Comparison of ENCODE assay signal across 28 cellular contexts in the genomic region with DNA sequence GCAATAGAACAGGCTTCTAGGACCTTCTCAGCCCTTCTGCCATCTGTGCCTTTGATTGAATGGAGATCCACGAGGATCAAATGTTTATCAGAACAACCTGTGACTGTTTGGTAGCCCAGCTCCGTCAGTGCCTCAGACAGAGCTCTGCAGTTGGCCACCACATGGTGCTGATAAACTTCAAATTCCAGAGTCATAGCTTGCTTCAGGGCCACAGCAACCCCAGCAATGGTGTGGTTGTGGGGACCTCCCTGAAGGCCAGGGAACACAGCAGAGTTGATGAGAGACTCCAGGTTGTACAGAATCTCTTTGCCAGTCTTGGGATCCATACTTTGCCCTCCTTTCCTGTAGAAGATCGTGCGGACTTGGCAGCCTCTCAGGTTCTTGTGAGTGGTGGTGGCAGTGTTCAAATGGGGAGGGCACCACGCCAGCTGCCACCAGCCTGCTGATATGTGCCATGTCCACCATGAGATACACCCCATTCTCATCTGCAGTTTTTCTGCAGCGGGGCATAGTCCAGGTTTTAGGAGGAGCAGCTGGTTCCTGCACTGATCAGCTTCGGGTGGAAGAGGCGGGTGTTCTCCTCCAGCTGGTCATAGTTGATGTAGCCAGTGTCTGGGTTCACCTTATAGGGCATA.
"Had no signal": no experiment of that assay in that cellular context is flagged by ENCODE, and none has a peak within 500 bp of the region (broad histone marks: within the 10 kb centered on the region; RNA-seq: fewer than 3 reads in every experiment).

No MANE protein-coding gene starts in this region.

- H3K4me2 ChIP-seq: hepatocyte had no signal

- H3K36me3 ChIP-seq: breast epithelium, esophagus squamous epithelium, gastrocnemius medialis, neutrophil, pancreas, prostate gland, stomach, thyroid gland, upper lobe of right lung had no signal

- H3K4me3 Mint-ChIP-seq: activated CD4-positive, alpha-beta memory T cell treated with anti-CD3 and anti-CD28 coated beads, Interleukin-2, amount 10 ng/mL, durations not matched to agents 7 days and 5 days; activated CD4-positive, alpha-beta T cell treated with anti-CD3 and anti-CD28 coated beads, Interleukin-2, amount 10 ng/mL, durations not matched to agents 24 days and 14 days; activated T-cell treated with anti-CD3 and anti-CD28 coated beads, Interleukin-2, amount 50 U/mL, for 72 hours; dendritic cell treated with granulocyte-macrophage colony-stimulating factor and Interleukin-4, amounts not matched to agents 40 ng/mL and 50 ng/mL, for 4 days; mesothelial cell of epicardium; nephron progenitor cell; stimulated activated naive B cell treated with anti-CD40 and anti-IgM and Interleukin-4, amounts not matched to agents 10 μg/mL and 1 μg/mL and 100 μg/mL, for 72 hours had no signal

- H3K4me3 ChIP-seq: breast epithelium, esophagus squamous epithelium, gastrocnemius medialis, hepatocyte, pancreas, prostate gland, stomach, thyroid gland, upper lobe of right lung had no signal

- H3K9me3 ChIP-seq: breast epithelium, esophagus squamous epithelium, gastrocnemius medialis, neutrophil, pancreas, prostate gland, stomach, thyroid gland, upper lobe of right lung had no signal

- DNase-seq: activated CD4-positive, alpha-beta memory T cell treated with anti-CD3 and anti-CD28 coated beads, Interleukin-2, amount 10 ng/mL, durations not matched to agents 7 days and 5 days; activated CD4-positive, alpha-beta T cell treated with anti-CD3 and anti-CD28 coated beads, Interleukin-2, amount 10 ng/mL, durations not matched to agents 24 days and 14 days; activated CD4-positive, CD25-positive, alpha-beta regulatory T cell treated with anti-CD3 and anti-CD28 coated beads, Interleukin-2, amount 50 U/mL, for 72 hours; activated naive CD4-positive, alpha-beta T cell; activated T-cell treated with anti-CD3 and anti-CD28 coated beads, Interleukin-2, amount 50 U/mL, for 72 hours; central memory CD4-positive, alpha-beta T cell; effector CD4-positive, alpha-beta T cell; esophagus squamous epithelium; gastrocnemius medialis; glutamatergic neuron; left colon; naive B cell; nephron progenitor cell; pancreas; stimulated activated CD4-positive, alpha-beta T cell treated with anti-CD3 and anti-CD28 coated beads, Interleukin-15, amount 100 ng/mL, for 24 hours; stimulated activated CD4-positive, alpha-beta T cell treated with anti-CD3 and anti-CD28 coated beads, Interleukin-2, amount 100 ng/mL, for 24 hours; stimulated activated naive B cell treated with anti-CD40 and anti-IgM and Interleukin-4, amounts not matched to agents 10 μg/mL and 1 μg/mL and 100 μg/mL, for 72 hours; stomach; T-helper 2 cell; thyroid gland; upper lobe of right lung had no signal

- H3K27ac ChIP-seq: breast epithelium, esophagus squamous epithelium, gastrocnemius medialis, hepatocyte, neutrophil, pancreas, prostate gland, stomach, thyroid gland, upper lobe of right lung had no signal

- H3K27me3 ChIP-seq: breast epithelium, esophagus squamous epithelium, gastrocnemius medialis, hepatocyte, neutrophil, pancreas, stomach, thyroid gland, upper lobe of right lung had no signal

- H3K27ac Mint-ChIP-seq: activated CD4-positive, alpha-beta memory T cell treated with anti-CD3 and anti-CD28 coated beads, Interleukin-2, amount 10 ng/mL, durations not matched to agents 7 days and 5 days; activated CD4-positive, alpha-beta T cell treated with anti-CD3 and anti-CD28 coated beads, Interleukin-2, amount 10 ng/mL, durations not matched to agents 24 days and 14 days; activated naive CD4-positive, alpha-beta T cell treated with anti-CD3 and anti-CD28 coated beads, Interleukin-2, amount 50 U/mL, for 72 hours; activated T-cell treated with anti-CD3 and anti-CD28 coated beads, Interleukin-2, amount 50 U/mL, for 72 hours; dendritic cell treated with granulocyte-macrophage colony-stimulating factor and Interleukin-4, amounts not matched to agents 40 ng/mL and 50 ng/mL, for 4 days; mesothelial cell of epicardium; nephron progenitor cell; stimulated activated naive B cell treated with anti-CD40 and anti-IgM and Interleukin-4, amounts not matched to agents 10 μg/mL and 1 μg/mL and 100 μg/mL, for 72 hours had no signal

- H3K4me1 Mint-ChIP-seq: nephron progenitor cell had no signal

- ATAC-seq: activated naive CD4-positive, alpha-beta T cell treated with anti-CD3 and anti-CD28 coated beads, Interleukin-2, amount 50 U/mL, for 72 hours; activated T-cell treated with anti-CD3 and anti-CD28 coated beads, Interleukin-2, amount 50 U/mL, for 72 hours; gastrocnemius medialis; left colon; pancreas; stimulated activated naive B cell treated with anti-CD40 and anti-IgM and Interleukin-4, amounts not matched to agents 10 μg/mL and 1 μg/mL and 100 μg/mL, for 72 hours; upper lobe of right lung had no signal

- H3K9me3 Mint-ChIP-seq: activated CD4-positive, alpha-beta memory T cell treated with anti-CD3 and anti-CD28 coated beads, Interleukin-2, amount 10 ng/mL, durations not matched to agents 7 days and 5 days; activated naive CD4-positive, alpha-beta T cell treated with anti-CD3 and anti-CD28 coated beads, Interleukin-2, amount 50 U/mL, for 72 hours; activated T-cell treated with anti-CD3 and anti-CD28 coated beads, Interleukin-2, amount 50 U/mL, for 72 hours; dendritic cell treated with granulocyte-macrophage colony-stimulating factor and Interleukin-4, amounts not matched to agents 40 ng/mL and 50 ng/mL, for 4 days; nephron progenitor cell; stimulated activated naive B cell treated with anti-CD40 and anti-IgM and Interleukin-4, amounts not matched to agents 10 μg/mL and 1 μg/mL and 100 μg/mL, for 72 hours had no signal

- H3K4me1 ChIP-seq: prostate gland, thyroid gland had no signal

- H3K27me3 Mint-ChIP-seq: activated CD4-positive, alpha-beta memory T cell treated with anti-CD3 and anti-CD28 coated beads, Interleukin-2, amount 10 ng/mL, durations not matched to agents 7 days and 5 days; activated CD4-positive, alpha-beta T cell treated with anti-CD3 and anti-CD28 coated beads, Interleukin-2, amount 10 ng/mL, durations not matched to agents 24 days and 14 days; naive B cell; stimulated activated naive B cell treated with anti-CD40 and anti-IgM and Interleukin-4, amounts not matched to agents 10 μg/mL and 1 μg/mL and 100 μg/mL, for 72 hours had no signal

- H3K79me2 ChIP-seq: hepatocyte had no signal

- H2AFZ ChIP-seq: hepatocyte had no signal
